ENCODE assay signal across 8 cellular contexts in the genomic region with DNA sequence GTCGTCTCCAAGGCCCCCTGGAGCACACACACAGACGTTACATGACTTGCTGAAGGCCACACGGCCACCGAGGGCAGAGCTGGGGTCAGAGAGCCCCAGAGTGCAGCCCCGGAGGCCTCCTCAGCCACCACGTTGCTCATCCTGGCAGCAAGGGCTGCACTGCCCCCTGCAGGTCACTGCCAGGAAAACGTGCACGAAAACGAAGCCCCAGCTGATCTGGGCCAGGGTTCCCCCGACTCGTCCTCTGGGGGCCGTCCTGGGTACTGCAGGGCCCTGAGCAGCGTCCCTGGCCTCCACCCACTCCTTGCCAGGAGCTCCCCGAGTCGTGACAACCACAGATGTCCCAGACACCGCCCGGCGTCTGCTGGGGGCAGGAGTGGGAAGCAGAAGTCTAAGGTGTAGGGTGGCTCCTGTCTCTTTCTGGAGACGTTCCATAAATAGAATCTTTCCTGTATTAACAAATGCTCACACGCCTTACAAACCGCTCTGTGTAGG. TPM values are rescaled to one million over a fixed set of nuclear protein-coding genes. Genes with fewer than 3 reads are reported as not detected.
DNase-seq lines count a peak whose midpoint lies in the region; ATAC-seq and TF ChIP-seq lines count a peak whose summit lies in the region.

No MANE protein-coding gene starts in this region.

- peak; percentile 57 for ATAC-seq in mucosa of descending colon
- ATAC-seq in GM21367 (IDR thresholded peaks at IDR 0.05; ENCODE audit: unreplicated experiment): no peak

- peaks cover 8% of the 10 kb centered on the region for H3K36me3 ChIP-seq in OCI-LY3 (replicated peaks; ENCODE audit: low read depth, low read length)
- H3K36me3 ChIP-seq in mucosa of descending colon (ENCODE audit: low read depth): no peaks in the 10 kb centered on the region

- H3K27ac ChIP-seq in OCI-LY3 (ENCODE audit: low read length) (no peak overlapping the region), epithelial cell of prostate (peak overlapping the region; percentile 51)

- H3K79me2 ChIP-seq in OCI-LY3 (ENCODE audit: low read length): peaks cover 12% of the 10 kb centered on the region

- H3K27me3 ChIP-seq in OCI-LY3 (ENCODE audit: low read depth, low read length): no peaks in the 10 kb centered on the region

- H3K4me1 ChIP-seq in OCI-LY3 (ENCODE audit: low read length) (peaks cover 22% of the 10 kb centered on the region), mucosa of descending colon (ENCODE audit: low read depth) (peaks cover 33% of the 10 kb centered on the region)

- H3K4me3 ChIP-seq in OCI-LY3 (ENCODE audit: low read length) (peak overlapping the region; percentile 40), mucosa of descending colon (no peak overlapping the region)

- 0 out of 2 replicates have a peak overlapping the region, but pooled peaks have one; percentile 23 for H2AFZ ChIP-seq in OCI-LY3 (ENCODE audit: low read depth, low read length)

- DNase-seq in GM04504 (ENCODE audit: low read depth) (peak; percentile 50), HuH-7 (ENCODE audit: low spot score) (peak; percentile 85), activated T-cell treated with anti-CD3 and anti-CD28 coated beads for 24 hours (ENCODE audit: low read depth) (peak; percentile 90), epithelial cell of prostate (ENCODE audit: low read depth, low spot score) (no peak), mucosa of descending colon (peak; percentile 82 to 91 (median 89))
- DNase-seq in stimulated activated CD8-positive, alpha-beta memory T cell treated with anti-CD3 and anti-CD28 coated beads, Interleukin-4, amount 100 ng/mL, for 24 hours (ENCODE audit: low read depth): peak; percentile 87

- TF ChIP-seq CTCF in OCI-LY3 (IDR thresholded peaks at IDR 0.05; ENCODE audit: low read depth, low read length) (peak; percentile 98), mucosa of descending colon (IDR thresholded peaks at IDR 0.05) (peak; percentile 94)

- no peaks in the 10 kb centered on the region for H4K20me1 ChIP-seq in OCI-LY3 (ENCODE audit: insufficient read depth, low read length)

- intact Hi-C loops in mucosa of descending colon (cut with DNase I, micrococcal nuclease): no loop called here

- peak overlapping the region; percentile 17; the same call in 1 of the 2 replicates for H3K9ac ChIP-seq in OCI-LY3 (ENCODE audit: low read length)

- peak overlapping the region; percentile 49 for H3K4me2 ChIP-seq in OCI-LY3 (ENCODE audit: low read length)

- H3K9me3 ChIP-seq in OCI-LY3 (ENCODE audit: insufficient read depth, low read length): no peaks in the 10 kb centered on the region
- no peaks in the 10 kb centered on the region for H3K9me3 ChIP-seq in mucosa of descending colon

RNA-seq across cellular contexts. Expression of gene TPGS1, which starts 3.4 kb away (rescaled TPM):
- total RNA-seq in mucosa of descending colon: 10 to 100 TPM; 15.5 to 20.6 (median 16.0) TPM

RNA-seq across cellular contexts. Expression of gene MADCAM1, which starts 14.4 kb away (rescaled TPM):
- total RNA-seq in mucosa of descending colon: 1 to 10 TPM; 2.3 to 4.3 (median 4.1) TPM

RNA-seq across cellular contexts. Expression of gene CDC34, which starts 20.9 kb away (rescaled TPM):
- 10 to 100 TPM; 64.6 to 78.0 (median 71.2) TPM for total RNA-seq in mucosa of descending colon

RNA-seq across cellular contexts. Expression of gene GZMM, which starts 33.2 kb away (rescaled TPM):
- 1 to 10 TPM in 2 of 3 donors, under 1 TPM in 1; 0.76 to 1.4 (median 1.4) TPM for total RNA-seq in mucosa of descending colon

RNA-seq across cellular contexts. Expression of gene SHC2, which starts 49.8 kb away (rescaled TPM):
- total RNA-seq in mucosa of descending colon: 10 to 100 TPM in 1 of 3 donors, 1 to 10 TPM in 2; 5.3 to 39.3 (median 6.0) TPM
